23 cellular contexts compared by ENCODE assay signal in genomic region chr2:88096708-88097107, GRCh38. TPM values are rescaled to one million over a fixed set of nuclear protein-coding genes. Genes with fewer than 3 reads are reported as not detected.
DNase-seq lines count a peak whose midpoint lies in the region; ATAC-seq, FAIRE-seq and TF ChIP-seq lines count a peak whose summit lies in the region.
"Had no signal": no experiment of that assay in that cellular context is flagged by ENCODE, and none has a peak within 500 bp of the region (broad histone marks: within the 10 kb centered on the region; RNA-seq: fewer than 3 reads in every experiment).

No MANE protein-coding gene starts in this region.

- TF ChIP-seq POLR2A in K562 (conservative IDR thresholded peaks at IDR 0.05), result no peak

- H3K36me3 Mint-ChIP-seq in Caco-2 (ENCODE audit: insufficient read depth, unreplicated experiment), result no peaks in the 10 kb centered on the region
- no peaks in the 10 kb centered on the region for H3K36me3 Mint-ChIP-seq in osteocyte (ENCODE audit: unreplicated experiment)
- H3K36me3 Mint-ChIP-seq: CD14-positive monocyte; CD8-positive, alpha-beta memory T cell had no signal

- H3K36me3 ChIP-seq in Caco-2 (ENCODE audit: control insufficient read depth, insufficient read depth, low read length) (no peaks in the 10 kb centered on the region), K562 (ENCODE audit: control insufficient read depth, insufficient read depth, low read length) (no peaks in the 10 kb centered on the region), mucosa of descending colon (ENCODE audit: low read depth) (no peaks in the 10 kb centered on the region), PC-3 (ENCODE audit: low read depth, low read length) (no peaks in the 10 kb centered on the region)
- H3K36me3 ChIP-seq: BE2C; BLaER1 treated with 17β-estradiol and CSF1 and Interleukin-3, amounts not matched to agents 10 nM and 100 nM had no signal

- H3K4me3 ChIP-seq in Caco-2 (ENCODE audit: low read depth, low read length), result no peak overlapping the region
- no peak overlapping the region for H3K4me3 ChIP-seq in K562
- H3K4me3 ChIP-seq in mucosa of descending colon, result no peak overlapping the region
- H3K4me3 ChIP-seq in PC-3 (ENCODE audit: low read length), result no peak overlapping the region
- H3K4me3 ChIP-seq: BLaER1 treated with 17β-estradiol and CSF1 and Interleukin-3, amounts not matched to agents 10 nM and 100 nM; GM23248 had no signal

- no peaks in the 10 kb centered on the region for H3K79me2 ChIP-seq in K562 (ENCODE audit: control insufficient read depth, insufficient read depth, low read length)
- H3K79me2 ChIP-seq in PC-3 (ENCODE audit: low read length), result no peaks in the 10 kb centered on the region

- BruUV-seq in Caco-2 (replicated peaks; lab: Mats Ljungman, UMichigan) (no TSS peak), K562 (replicated peaks; lab: Mats Ljungman, UMichigan) (no TSS peak), PC-3 (replicated peaks; lab: Mats Ljungman, UMichigan) (no TSS peak)

- H3K9me3 ChIP-seq in Caco-2, result no peaks in the 10 kb centered on the region
- H3K9me3 ChIP-seq in K562 (replicated peaks; ENCODE audit: control insufficient read depth, insufficient read depth, low read depth, low read length), result no peaks in the 10 kb centered on the region
- H3K9me3 ChIP-seq in mucosa of descending colon, result no peaks in the 10 kb centered on the region
- no peaks in the 10 kb centered on the region for H3K9me3 ChIP-seq in PC-3 (ENCODE audit: low read length)
- H3K9me3 ChIP-seq: BE2C; BLaER1 treated with 17β-estradiol and CSF1 and Interleukin-3, amounts not matched to agents 10 nM and 100 nM had no signal

- no peaks in the 10 kb centered on the region for H3K4me1 Mint-ChIP-seq in Caco-2 (ENCODE audit: low read depth, unreplicated experiment)
- peaks cover 2% of the 10 kb centered on the region for H3K4me1 Mint-ChIP-seq in osteocyte (ENCODE audit: unreplicated experiment)
- H3K4me1 Mint-ChIP-seq: CD8-positive, alpha-beta memory T cell had no signal

- H3K4me1 ChIP-seq in Caco-2, result no peaks in the 10 kb centered on the region
- H3K4me1 ChIP-seq in K562 (replicated peaks in 1 of 2; ENCODE audit: control insufficient read depth in 2 of 2, insufficient read depth in 2 of 2, low read length in 2 of 2), result peaks cover 4 to 7% of the 10 kb centered on the region in 2 experiments; a peak in 3 of 5 replicates
- no peaks in the 10 kb centered on the region for H3K4me1 ChIP-seq in mucosa of descending colon (ENCODE audit: low read depth)
- H3K4me1 ChIP-seq in PC-3 (ENCODE audit: insufficient read depth, low read length), result no peaks in the 10 kb centered on the region
- H3K4me1 ChIP-seq: BE2C had no signal

- no peaks in the 10 kb centered on the region for H3K9me2 ChIP-seq in PC-3 (replicated peaks; ENCODE audit: low read length)

- POLR2A ChIA-PET in Caco-2 (lab: Charles Lee) (no interaction called here), K562 (lab: Yijun Ruan, JAX) (interaction anchor here (1.0 to 1.9 kb wide), 3 partner anchors 10 to 81 kb away, joined by 3 to 7 read pairs (median 4); partner anchors contain the start of gene RNU2-63P), PC-3 (lab: Charles Lee; ENCODE audit: unreplicated experiment) (no interaction called here)

- DNase-seq in Caco-2 (no peak), K562 (ENCODE audit: extremely low read depth in 1 of 4, low spot score in 3 of 4) (no peak), mucosa of descending colon (no peak), PC-3 (no peak), inferior parietal cortex (ENCODE audit: extremely low spot score) (no peak), osteocyte (ENCODE audit: extremely low spot score, unreplicated experiment) (no peak)
- DNase-seq: AML-193; BE2C; Calu3; CD4-positive, alpha-beta T cell; CD8-positive, alpha-beta memory T cell; DND-41; GM23248; H7; HCEC 1CT had no signal

- H4K20me1 ChIP-seq in K562 (replicated peaks; ENCODE audit: control insufficient read depth, insufficient read depth, low read length) (no peaks in the 10 kb centered on the region), PC-3 (ENCODE audit: low read length) (no peaks in the 10 kb centered on the region)
- H4K20me1 ChIP-seq: BLaER1 treated with 17β-estradiol and CSF1 and Interleukin-3, amounts not matched to agents 10 nM and 100 nM had no signal

- H3F3A ChIP-seq in PC-3 (ENCODE audit: low read length, unreplicated experiment), result no peaks in the 10 kb centered on the region

- no peak for TF ChIP-seq CTCF in Caco-2 (IDR thresholded peaks at IDR 0.05; ENCODE audit: insufficient read depth in 1 of 2, low read depth in 1 of 2, low read length in 1 of 2, severe bottlenecking in 1 of 2, unreplicated experiment in 1 of 2)
- TF ChIP-seq CTCF in K562 (IDR thresholded peaks at IDR 0.05 in 2 of 3, conservative IDR thresholded peaks at IDR 0.05 in 1 of 3; ENCODE audit: insufficient read depth in 2 of 3, low read depth in 1 of 3, low read length in 3 of 3), result no peak
- TF ChIP-seq CTCF in mucosa of descending colon (IDR thresholded peaks at IDR 0.05), result no peak
- TF ChIP-seq CTCF in PC-3 (conservative IDR thresholded peaks at IDR 0.05; ENCODE audit: low read depth, low read length), result no peak
- no peak for TF ChIP-seq CTCF in osteocyte (IDR thresholded peaks at IDR 0.05)

- no peaks in the 10 kb centered on the region for H3K27me3 ChIP-seq in Caco-2 (replicated peaks; ENCODE audit: control insufficient read depth, insufficient read depth, low read length)
- no peaks in the 10 kb centered on the region; a peak in 2 of 5 replicates for H3K27me3 ChIP-seq in K562 (ENCODE audit: control insufficient read depth in 2 of 2, insufficient read depth in 2 of 2, low read length in 2 of 2)
- peaks cover 57% of the 10 kb centered on the region for H3K27me3 ChIP-seq in PC-3 (ENCODE audit: low read length)
- H3K27me3 ChIP-seq: BE2C; BLaER1 treated with 17β-estradiol and CSF1 and Interleukin-3, amounts not matched to agents 10 nM and 100 nM had no signal

- ATAC-seq in K562, result no peak
- ATAC-seq in mucosa of descending colon, result peak; percentile 58
- ATAC-seq in PC-3, result no peak

- H3K27ac Mint-ChIP-seq in Caco-2 (ENCODE audit: unreplicated experiment) (peak overlapping the region; percentile 2), osteocyte (ENCODE audit: unreplicated experiment) (no peak overlapping the region)
- H3K27ac Mint-ChIP-seq: CD14-positive monocyte; CD4-positive, alpha-beta T cell had no signal

- H3K4me2 ChIP-seq in K562 (ENCODE audit: insufficient read depth, low read length) (no peak overlapping the region), PC-3 (ENCODE audit: low read length) (no peak overlapping the region)
- H3K4me2 ChIP-seq: BLaER1 treated with 17β-estradiol and CSF1 and Interleukin-3, amounts not matched to agents 10 nM and 100 nM had no signal

- H3K9me3 Mint-ChIP-seq in Caco-2 (ENCODE audit: unreplicated experiment) (no peaks in the 10 kb centered on the region), osteocyte (ENCODE audit: unreplicated experiment) (no peaks in the 10 kb centered on the region)
- H3K9me3 Mint-ChIP-seq: CD4-positive, alpha-beta T cell; CD8-positive, alpha-beta memory T cell had no signal

- no peak for TF ChIP-seq RAD21 in K562 (CRISPR knock-in tag; conservative IDR thresholded peaks at IDR 0.05 in 1 of 2, IDR thresholded peaks at IDR 0.05 in 1 of 2)

- H2AFZ ChIP-seq in K562 (ENCODE audit: low read depth, low read length), result 0 out of 2 replicates have a peak overlapping the region, but pooled peaks have one; percentile 17
- no peak overlapping the region for H2AFZ ChIP-seq in PC-3 (ENCODE audit: low read length)
- H2AFZ ChIP-seq: GM23248 had no signal

- H3K27ac ChIP-seq in K562 (ENCODE audit: extremely low read depth, low read depth, low read length) (no peak overlapping the region), PC-3 (ENCODE audit: low read length) (no peak overlapping the region)
- H3K27ac ChIP-seq: BLaER1 treated with 17β-estradiol and CSF1 and Interleukin-3, amounts not matched to agents 10 nM and 100 nM; GM23248 had no signal

- intact Hi-C loops in Caco-2 (cut with micrococcal nuclease; ENCODE audit: unreplicated experiment), result no loop called here
- intact Hi-C loops in K562 (cut with micrococcal nuclease), result no loop called here
- intact Hi-C loops in mucosa of descending colon (cut with DNase I, micrococcal nuclease), result no loop called here
- intact Hi-C loops in PC-3 (cut with micrococcal nuclease), result no loop called here

- TF ChIP-seq EP300 in K562 (IDR thresholded peaks at IDR 0.05; ENCODE audit: low read length), result no peak

- no peak overlapping the region for H3K9ac ChIP-seq in K562 (ENCODE audit: insufficient read depth in 1 of 2, low read depth in 2 of 2, low read length in 2 of 2)
- H3K9ac ChIP-seq in PC-3 (ENCODE audit: low read length), result no peak overlapping the region
- H3K9ac ChIP-seq: BLaER1 treated with 17β-estradiol and CSF1 and Interleukin-3, amounts not matched to agents 10 nM and 100 nM; GM23248 had no signal

- H3K9me1 ChIP-seq in K562 (ENCODE audit: control insufficient read depth, insufficient read depth, low read length), result no peaks in the 10 kb centered on the region

- H3K4me3 Mint-ChIP-seq in Caco-2 (ENCODE audit: unreplicated experiment) (no peak overlapping the region), osteocyte (ENCODE audit: unreplicated experiment) (no peak overlapping the region)
- H3K4me3 Mint-ChIP-seq: CD14-positive monocyte; CD4-positive, alpha-beta T cell; CD8-positive, alpha-beta memory T cell had no signal

- H3K27me3 Mint-ChIP-seq in Caco-2 (ENCODE audit: insufficient read depth, unreplicated experiment), result no peaks in the 10 kb centered on the region
- peaks cover 27% of the 10 kb centered on the region for H3K27me3 Mint-ChIP-seq in osteocyte (ENCODE audit: unreplicated experiment)
- H3K27me3 Mint-ChIP-seq: CD4-positive, alpha-beta T cell had no signal

- 10% methylated on average over 5 of the region's 5 CpGs for WGBS in K562 (ENCODE audit: insufficient coverage, low coverage, missing lambda C conversion rate)

- CTCF ChIA-PET in Caco-2 (lab: Charles Lee) (interaction anchor here (2.7 kb wide), 1 partner anchor 36 kb away, joined by 7 read pairs; no protein-coding TSS in a partner anchor), K562 (lab: Yijun Ruan, JAX; ENCODE audit: low intra/inter-chr PET ratio) (no interaction called here), PC-3 (lab: Charles Lee) (interaction anchor here (0.6 kb wide), 1 partner anchor 16 kb away, joined by 4 read pairs; no protein-coding TSS in a partner anchor)

- FAIRE-seq in K562 (lab: Jason Lieb, UNC), result no peak
- FAIRE-seq: G401.6, GM12892, H1 had no signal

- in situ Hi-C loops in K562 (cut with MboI), result no loop called here

RNA-seq across cellular contexts. Expression of gene SMYD1, which starts 29.1 kb away (rescaled TPM):
- total RNA-seq in Caco-2 (2022), result not detected in 2 replicates
- not detected in 2 replicates for total RNA-seq in K562 (2011; cell fraction: chromatin; rRNA removed; ENCODE audit: low replicate concordance)
- total RNA-seq in K562 (2011; cell fraction: nucleolus; rRNA removed), result not detected in 2 replicates
- not detected in 2 replicates for total RNA-seq in K562 (2011; cell fraction: nucleoplasm; rRNA removed)
- not detected in 2 replicates for total RNA-seq in K562 (2014; rRNA removed)
- total RNA-seq in K562 (2014; rRNA removed; fragmentation: Illumina TruSeq; extraction: Trizol), result not detected in 2 replicates
- not detected in 2 replicates for total RNA-seq in K562 (2015; rRNA removed; fragmentation: Illumina TruSeq; extraction: Trizol)
- total RNA-seq in K562 (2021), result not detected in 2 replicates
- not detected in 2 replicates for polyA plus RNA-seq in K562 (2011; rRNA removed)
- polyA plus RNA-seq in K562 (2011; cell fraction: cytosol; rRNA removed), result not detected in 2 replicates
- not detected in 2 replicates for polyA plus RNA-seq in K562 (2011; cell fraction: nucleus; rRNA removed)
- not detected in 2 replicates for polyA plus RNA-seq in K562 (2012)
- not detected in 2 replicates for polyA plus RNA-seq in K562 (2014; fragmentation: Illumina TruSeq; extraction: Trizol)
- polyA plus RNA-seq in K562 (2014; fragmentation: Nextera tagmentation; extraction: Ambion mirVana), result not detected
- not detected in 2 replicates for polyA plus RNA-seq in K562 (2014; rRNA removed)
- not detected in 2 replicates for polyA minus RNA-seq in K562 (2011; rRNA and poly(A)+ RNA removed)
- polyA minus RNA-seq in K562 (2011; cell fraction: cytosol; rRNA and poly(A)+ RNA removed), result not detected in 2 replicates
- polyA minus RNA-seq in K562 (2011; cell fraction: nucleus; rRNA and poly(A)+ RNA removed), result not detected in 2 replicates
- 10 to 100 TPM in 1 of 3 donors, 1 to 10 TPM in 1, not detected in 1; 1.0 to 10.7 TPM for total RNA-seq in mucosa of descending colon
- total RNA-seq in PC-3 (2014; rRNA removed), result not detected in 2 replicates
- total RNA-seq in osteocyte, result not detected in 2 replicates
- total RNA-seq: A172; A673; Calu3; CD4-positive, alpha-beta T cell; CD8-positive, alpha-beta memory T cell; GM23248; H1 had no signal
- polyA plus RNA-seq: AG04450; CD14-positive monocyte; CD8-positive, alpha-beta memory T cell; GM23248 had no signal

RNA-seq across cellular contexts. Expression of gene FABP1, which starts 31.2 kb away (rescaled TPM):
- total RNA-seq in Caco-2 (2022) (41.0 and 44.5 TPM in 2 replicates), K562 (2014; rRNA removed) (not detected in 2 replicates), K562 (2014; rRNA removed; fragmentation: Illumina TruSeq; extraction: Trizol) (not detected in 2 replicates), K562 (2015; rRNA removed; fragmentation: Illumina TruSeq; extraction: Trizol) (not detected in 2 replicates), K562 (2021) (0.64 and 0.98 TPM in 2 replicates), mucosa of descending colon (1,000 to 10,000 TPM in 2 of 3 donors, 100 to 1,000 TPM in 1; 768 to 5,199 (median 1,319) TPM), PC-3 (2014; rRNA removed) (not detected in 2 replicates), osteocyte (not detected in 2 replicates)
- total RNA-seq in K562 (2011; cell fraction: chromatin; rRNA removed; ENCODE audit: low replicate concordance), result not detected in 2 replicates
- total RNA-seq in K562 (2011; cell fraction: nucleolus; rRNA removed), result not detected in 2 replicates
- not detected in 2 replicates for total RNA-seq in K562 (2011; cell fraction: nucleoplasm; rRNA removed)
- polyA plus RNA-seq in K562 (2011; rRNA removed) (not detected in 2 replicates), K562 (2014; fragmentation: Illumina TruSeq; extraction: Trizol) (not detected in 2 replicates), K562 (2014; fragmentation: Nextera tagmentation; extraction: Ambion mirVana) (not detected), K562 (2014; rRNA removed) (not detected in 2 replicates)
- polyA plus RNA-seq in K562 (2011; cell fraction: cytosol; rRNA removed), result not detected in 2 replicates
- polyA plus RNA-seq in K562 (2011; cell fraction: nucleus; rRNA removed), result not detected in 2 replicates
- not detected in 2 replicates for polyA plus RNA-seq in K562 (2012)
- polyA minus RNA-seq in K562 (2011; rRNA and poly(A)+ RNA removed), result not detected in 2 replicates
- polyA minus RNA-seq in K562 (2011; cell fraction: cytosol; rRNA and poly(A)+ RNA removed), result not detected in 2 replicates
- not detected in 2 replicates for polyA minus RNA-seq in K562 (2011; cell fraction: nucleus; rRNA and poly(A)+ RNA removed)
- total RNA-seq: A172; A673; Calu3; CD4-positive, alpha-beta T cell; CD8-positive, alpha-beta memory T cell; GM23248; H1; H7 had no signal
- polyA plus RNA-seq: AG04450; CD14-positive monocyte; CD8-positive, alpha-beta memory T cell; GM23248 had no signal

RNA-seq across cellular contexts. Expression of gene KRCC1, which starts 41.1 kb away (rescaled TPM):
- total RNA-seq in Caco-2 (2022) (5.4 and 7.6 TPM in 2 replicates), K562 (2014; rRNA removed) (2.0 and 2.2 TPM in 2 replicates), K562 (2014; rRNA removed; fragmentation: Illumina TruSeq; extraction: Trizol) (4.3 and 4.7 TPM in 2 replicates), K562 (2015; rRNA removed; fragmentation: Illumina TruSeq; extraction: Trizol) (4.0 and 5.3 TPM in 2 replicates), K562 (2021) (1.9 and 2.0 TPM in 2 replicates), mucosa of descending colon (10 to 100 TPM; 37.2 to 41.5 (median 40.7) TPM), PC-3 (2014; rRNA removed) (6.7 and 14.1 TPM in 2 replicates), osteocyte (20.8 and 22.4 TPM in 2 replicates)
- 0.21 and 1.1 TPM in 2 replicates for total RNA-seq in K562 (2011; cell fraction: chromatin; rRNA removed; ENCODE audit: low replicate concordance)
- total RNA-seq in K562 (2011; cell fraction: nucleolus; rRNA removed), result 0.67 TPM in 1 of 2 replicates, not detected in the other
- total RNA-seq in K562 (2011; cell fraction: nucleoplasm; rRNA removed), result 0.29 and 0.46 TPM in 2 replicates
- polyA plus RNA-seq in K562 (2011; rRNA removed) (4.6 and 6.0 TPM in 2 replicates), K562 (2014; fragmentation: Illumina TruSeq; extraction: Trizol) (3.1 and 4.7 TPM in 2 replicates), K562 (2014; fragmentation: Nextera tagmentation; extraction: Ambion mirVana) (1 to 10 TPM; 2.1 TPM), K562 (2014; rRNA removed) (2.2 and 3.3 TPM in 2 replicates)
- polyA plus RNA-seq in K562 (2011; cell fraction: cytosol; rRNA removed), result 0.98 and 1.6 TPM in 2 replicates
- polyA plus RNA-seq in K562 (2011; cell fraction: nucleus; rRNA removed), result 1.3 and 1.7 TPM in 2 replicates
- 3.5 and 5.6 TPM in 2 replicates for polyA plus RNA-seq in K562 (2012)
- 2.2 and 2.7 TPM in 2 replicates for polyA minus RNA-seq in K562 (2011; rRNA and poly(A)+ RNA removed)
- 0.95 and 1.3 TPM in 2 replicates for polyA minus RNA-seq in K562 (2011; cell fraction: cytosol; rRNA and poly(A)+ RNA removed)
- polyA minus RNA-seq in K562 (2011; cell fraction: nucleus; rRNA and poly(A)+ RNA removed), result 0.54 and 0.89 TPM in 2 replicates

Comparison
In these comparisons a context has a peak if more than half of its experiments do, and no peak if none do; other contexts are left out.
1. RNA of gene FABP1, which starts 31.2 kb away (total RNA-seq): 768 to 5,199 TPM in mucosa of descending colon and 41.0 to 44.5 TPM in Caco-2; 0.64 to 0.98 TPM in K562, not detected in PC-3 and not detected in osteocyte; every median in the first group is over 10 times any median in the second.